In the genomic region with DNA sequence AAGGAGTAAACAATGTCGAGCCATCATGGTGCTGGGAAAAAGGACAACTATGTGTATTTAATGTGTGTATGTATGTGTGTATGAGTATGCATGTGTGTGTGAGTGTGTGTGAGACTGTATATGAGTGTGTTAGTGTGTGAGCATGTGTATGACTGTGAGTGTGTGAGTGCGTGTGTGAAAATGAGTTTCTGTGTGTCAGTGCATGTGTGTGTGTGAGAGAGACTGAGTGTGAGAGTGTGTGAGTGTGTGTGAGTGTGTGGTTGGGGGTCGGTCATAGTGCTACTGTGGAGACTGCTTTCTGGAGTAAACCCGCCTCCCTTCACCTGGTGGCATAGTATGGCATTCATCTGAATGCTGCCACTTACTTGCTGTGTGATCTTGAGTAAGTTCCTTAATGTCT, we compare ENCODE assay signal across 25 cellular contexts.
"Had no signal": no experiment of that assay in that cellular context is flagged by ENCODE, and none has a peak within 500 bp of the region (broad histone marks: within the 10 kb centered on the region; RNA-seq: fewer than 3 reads in every experiment).

No MANE protein-coding gene starts in this region.

- H3K4me3 Mint-ChIP-seq: immature natural killer cell had no signal

- H3K4me1 Mint-ChIP-seq: immature natural killer cell had no signal

- H3K9me3 Mint-ChIP-seq: immature natural killer cell had no signal

- H3K27me3 ChIP-seq: esophagus squamous epithelium, gastrocnemius medialis, heart left ventricle, hepatocyte, left lung had no signal

- DNase-seq: dermis blood vessel endothelial cell; dorsolateral prefrontal cortex; effector CD4-positive, alpha-beta T cell; effector memory CD4-positive, alpha-beta T cell; esophagus squamous epithelium; foreskin fibroblast; foreskin melanocyte; gastrocnemius medialis; glutamatergic neuron; heart left ventricle; hypothalamus; immature natural killer cell; islet precursor cell; kidney; kidney glomerular epithelial cell; left colon; left lung; left ventricle myocardium superior; lower lobe of right lung; mesenchymal stem cell; midbrain had no signal

- H3K36me3 ChIP-seq: esophagus squamous epithelium, gastrocnemius medialis, heart left ventricle, left lung, lower lobe of right lung had no signal

- H3K4me2 ChIP-seq: hepatocyte had no signal

- H3K4me3 ChIP-seq: coronary artery, dorsolateral prefrontal cortex, esophagus squamous epithelium, gastrocnemius medialis, heart left ventricle, hepatocyte, left lung, lower lobe of right lung had no signal

- H2AFZ ChIP-seq: hepatocyte had no signal

- H3K4me1 ChIP-seq: esophagus squamous epithelium, gastrocnemius medialis, heart left ventricle, left lung, lower lobe of right lung had no signal

- FAIRE-seq: colon, endothelial cell of umbilical vein, kidney had no signal

- H3K36me3 Mint-ChIP-seq: immature natural killer cell had no signal

- ATAC-seq: gastrocnemius medialis, heart left ventricle, left colon, left lung, left ventricle myocardium superior had no signal

- H3K9me3 ChIP-seq: esophagus squamous epithelium, gastrocnemius medialis, heart left ventricle, left lung, lower lobe of right lung had no signal

- H3K79me2 ChIP-seq: hepatocyte had no signal

- H3K27ac Mint-ChIP-seq: immature natural killer cell had no signal

- H3K27ac ChIP-seq: coronary artery, dorsolateral prefrontal cortex, esophagus squamous epithelium, gastrocnemius medialis, heart left ventricle, hepatocyte, left lung, lower lobe of right lung had no signal
